In genomic region chr1:211731456-211732275, GRCh38 we compare ENCODE assay signal across 19 cellular contexts. TPM values are rescaled to one million over a fixed set of nuclear protein-coding genes. Genes with fewer than 3 reads are reported as not detected.
A peak's percentile ranks its signal among the peaks of the same experiment; 100 is the strongest.
DNase-seq lines count a peak whose midpoint lies in the region; ATAC-seq and TF ChIP-seq lines count a peak whose summit lies in the region.
"Had no signal": no experiment of that assay in that cellular context is flagged by ENCODE, and none has a peak within 500 bp of the region (broad histone marks: within the 10 kb centered on the region; RNA-seq: fewer than 3 reads in every experiment).

No MANE protein-coding gene starts in this region.

- intact Hi-C loops in Panc1 (cut with micrococcal nuclease; ENCODE audit: unreplicated experiment): no loop called here

- H3K4me1 ChIP-seq in Panc1 (ENCODE audit: control insufficient read depth, insufficient read depth, low read length): peaks cover 39% of the 10 kb centered on the region

- BruUV-seq in Panc1 (replicated peaks; lab: Mats Ljungman, UMichigan): no TSS peak

- H3K27ac Mint-ChIP-seq in nephron progenitor cell: peak overlapping the region; percentile 19
- H3K27ac Mint-ChIP-seq: CD4-positive, alpha-beta T cell; WTC11 had no signal

- H3K27me3 ChIP-seq in Panc1 (ENCODE audit: control insufficient read depth, insufficient read depth, low read length): no peaks in the 10 kb centered on the region
- H3K27me3 ChIP-seq: ovary, spleen had no signal

- CTCF ChIA-PET in Panc1 (lab: Charles Lee): interaction anchor here (0.6 kb wide), 1 partner anchor 582 kb away, joined by 8 read pairs; no protein-coding TSS in a partner anchor

- POLR2A ChIA-PET in Panc1 (lab: Charles Lee): interaction anchor here (0.6 kb wide), 1 partner anchor 117 kb away, joined by 3 read pairs; no protein-coding TSS in a partner anchor

- ATAC-seq in HG02759 (IDR thresholded peaks at IDR 0.05; ENCODE audit: unreplicated experiment) (peak; percentile 13), Panc1 (no peak), GM19463 (IDR thresholded peaks at IDR 0.05; ENCODE audit: unreplicated experiment) (no peak)
- ATAC-seq: stimulated activated naive CD8-positive, alpha-beta T cell treated with anti-CD3 and anti-CD28 coated beads, Interleukin-15, amount 100 ng/mL, for 72 hours; WTC11 had no signal

- H3K36me3 ChIP-seq in Panc1 (ENCODE audit: control insufficient read depth, insufficient read depth, low read length): no peaks in the 10 kb centered on the region
- H3K36me3 ChIP-seq: ovary, spleen had no signal

- no peaks in the 10 kb centered on the region for H3K9me3 Mint-ChIP-seq in nephron progenitor cell
- H3K9me3 Mint-ChIP-seq: CD4-positive, alpha-beta T cell; stimulated activated naive CD8-positive, alpha-beta T cell treated with anti-CD3 and anti-CD28 coated beads, Interleukin-15, amount 100 ng/mL, for 72 hours; WTC11 had no signal

- in situ Hi-C loops in Panc1 (cut with HindIII; ENCODE audit: low pct_unique_long_range_greater_than_20kb, low sequenced_read_pairs): no loop called here

- TF ChIP-seq CTCF in Panc1 (IDR thresholded peaks at IDR 0.05): no peak
- TF ChIP-seq CTCF in nephron progenitor cell (IDR thresholded peaks at IDR 0.05): no peak

- H3K9me3 ChIP-seq in Panc1 (ENCODE audit: control insufficient read depth, insufficient read depth, low read depth, low read length): no peaks in the 10 kb centered on the region
- H3K9me3 ChIP-seq: ovary, spleen had no signal

- H3K4me3 ChIP-seq in Panc1 (ENCODE audit: low read depth in 2 of 2, low read length in 2 of 2): no peak overlapping the region
- H3K4me3 ChIP-seq: GM23248, ovary, spleen had no signal

- H3K4me3 Mint-ChIP-seq in nephron progenitor cell: no peak overlapping the region
- H3K4me3 Mint-ChIP-seq: CD4-positive, alpha-beta T cell; stimulated activated naive CD8-positive, alpha-beta T cell treated with anti-CD3 and anti-CD28 coated beads, Interleukin-15, amount 100 ng/mL, for 72 hours; WTC11 had no signal

- peaks cover 2% of the 10 kb centered on the region for H3K27me3 Mint-ChIP-seq in nephron progenitor cell (ENCODE audit: low read depth, poor library complexity)
- H3K27me3 Mint-ChIP-seq: CD4-positive, alpha-beta T cell; stimulated activated naive CD8-positive, alpha-beta T cell treated with anti-CD3 and anti-CD28 coated beads, Interleukin-15, amount 100 ng/mL, for 72 hours had no signal

- DNase-seq in DMS53 (lab: John Stamatoyannopoulos, UW) (peak; percentile 52), DMS53 treated with DMSO at 0.1 percent for 48 hours (lab: John Stamatoyannopoulos, UW; ENCODE audit: unreplicated experiment) (no peak), Panc1 (ENCODE audit: low read depth, low spot score) (no peak), nephron progenitor cell (no peak)
- DNase-seq in stimulated activated CD4-positive, alpha-beta T cell treated with anti-CD3 and anti-CD28 coated beads, Interleukin-1b, Interleukin-23, amount 100 ng/mL, for 48 hours: no peak
- no peak for DNase-seq in activated effector memory CD4-positive, alpha-beta T cell treated with anti-CD3 and anti-CD28 coated beads, Interleukin-2, amount 50 U/mL, for 16 hours
- DNase-seq: activated effector memory CD4-positive, alpha-beta T cell treated with Interleukin-2 at 50 U/mL for 16 hours; CD4-positive, alpha-beta T cell; dermis blood vessel endothelial cell; kidney; NCI-H446; ovary; spleen; stimulated activated naive CD8-positive, alpha-beta T cell treated with anti-CD3 and anti-CD28 coated beads, Interleukin-15, amount 100 ng/mL, for 72 hours had no signal

- H3K36me3 Mint-ChIP-seq in nephron progenitor cell (ENCODE audit: low read depth): no peaks in the 10 kb centered on the region
- H3K36me3 Mint-ChIP-seq: WTC11 had no signal

- peak overlapping the region; percentile 70 for H3K27ac ChIP-seq in Panc1 (ENCODE audit: low read length)
- H3K27ac ChIP-seq: 22Rv1, GM23248, ovary, spleen had no signal

- peaks cover 34% of the 10 kb centered on the region for H3K4me1 Mint-ChIP-seq in nephron progenitor cell

RNA-seq across cellular contexts. Expression of gene NEK2, which starts 56.2 kb away (rescaled TPM):
- 34.4 TPM for total RNA-seq in Panc1 (2021; ENCODE audit: unreplicated experiment)
- 11.0 TPM for polyA plus RNA-seq in Panc1 (2012; ENCODE audit: insufficient read length)
- total RNA-seq: CD4-positive, alpha-beta T cell had no signal
